ENCODE assay signal across 1 cellular context in genomic region chr2:15172825-15173224, GRCh38.
TF ChIP-seq lines count a peak whose summit lies in the region.

No MANE protein-coding gene starts in this region.

TF ChIP-seq in HepG2, 621 proteins besides CTCF, POLR2A, EP300 and RAD21 (continued from another document and continues in another):
- TF ChIP-seq ZNF572 (CRISPR knock-in tag; IDR thresholded peaks at IDR 0.05) (no peak), SIN3A (IDR thresholded peaks at IDR 0.05; ENCODE audit: borderline replicate concordance, low read depth, low read length) (no peak), ZBTB7A (CRISPR knock-in tag; IDR thresholded peaks at IDR 0.05) (no peak), TRIM22 (IDR thresholded peaks at IDR 0.05) (no peak), ZNF431 (CRISPR knock-in tag; IDR thresholded peaks at IDR 0.05; ENCODE audit: borderline replicate concordance, low read depth) (no peak), MIER3 (CRISPR knock-in tag; IDR thresholded peaks at IDR 0.05; ENCODE audit: borderline replicate concordance) (peak; percentile 45; the same call in 1 of the 2 replicates), TSC22D2 (CRISPR knock-in tag; IDR thresholded peaks at IDR 0.05; ENCODE audit: borderline replicate concordance) (no peak), SP140L (CRISPR knock-in tag; IDR thresholded peaks at IDR 0.05; ENCODE audit: borderline replicate concordance) (no peak), ZBTB42 (CRISPR knock-in tag; IDR thresholded peaks at IDR 0.05) (no peak), ZZZ3 (CRISPR knock-in tag; IDR thresholded peaks at IDR 0.05; ENCODE audit: borderline replicate concordance) (no peak), DMTF1 (CRISPR knock-in tag; IDR thresholded peaks at IDR 0.05) (no peak), ZNF574 (CRISPR knock-in tag; IDR thresholded peaks at IDR 0.05) (no peak), KDM1A (CRISPR knock-in tag; IDR thresholded peaks at IDR 0.05) (no peak), ZNF841 (CRISPR knock-in tag; IDR thresholded peaks at IDR 0.05; ENCODE audit: borderline replicate concordance) (no peak), GPBP1L1 (CRISPR knock-in tag; IDR thresholded peaks at IDR 0.05) (no peak), MXD4 (CRISPR knock-in tag; IDR thresholded peaks at IDR 0.05) (no peak; the same call in 1 of the 2 replicates), ERF (CRISPR knock-in tag; IDR thresholded peaks at IDR 0.05) (peak; percentile 61), ZNF614 (CRISPR knock-in tag; IDR thresholded peaks at IDR 0.05; ENCODE audit: borderline replicate concordance) (0 out of 2 replicates have a peak, but pooled peaks have one; percentile 56), ZNF530 (CRISPR knock-in tag; IDR thresholded peaks at IDR 0.05; ENCODE audit: low read depth) (no peak), XBP1 (CRISPR knock-in tag; IDR thresholded peaks at IDR 0.05) (no peak), ZNF34 (CRISPR knock-in tag; IDR thresholded peaks at IDR 0.05; ENCODE audit: borderline replicate concordance) (no peak), TGIF2 (CRISPR knock-in tag; IDR thresholded peaks at IDR 0.05) (no peak; the same call in 1 of the 2 replicates), AGO1 (IDR thresholded peaks at IDR 0.05; ENCODE audit: low read depth, low read length, poor library complexity, severe bottlenecking) (no peak), TBX2 (CRISPR knock-in tag; IDR thresholded peaks at IDR 0.05; ENCODE audit: borderline replicate concordance) (peak; percentile 56; the same call in 1 of the 2 replicates), KMT2B (CRISPR knock-in tag; IDR thresholded peaks at IDR 0.05) (0 out of 2 replicates have a peak, but pooled peaks have one; percentile 32), GATAD2A (CRISPR knock-in tag; IDR thresholded peaks at IDR 0.05) (peak; percentile 94), SALL2 (CRISPR knock-in tag; IDR thresholded peaks at IDR 0.05) (no peak), LRRFIP1 (CRISPR knock-in tag; conservative IDR thresholded peaks at IDR 0.05) (no peak), SETDB1 (CRISPR knock-in tag; IDR thresholded peaks at IDR 0.05; ENCODE audit: borderline replicate concordance) (no peak), ZNF737 (CRISPR knock-in tag; IDR thresholded peaks at IDR 0.05; ENCODE audit: borderline replicate concordance) (no peak), CSRNP1 (CRISPR knock-in tag; IDR thresholded peaks at IDR 0.05) (no peak), FOXC1 (CRISPR knock-in tag; IDR thresholded peaks at IDR 0.05; ENCODE audit: borderline replicate concordance) (no peak), CEBPG (CRISPR knock-in tag; IDR thresholded peaks at IDR 0.05) (peak; percentile 54; the same call in 1 of the 2 replicates), HOXA9 (CRISPR knock-in tag; IDR thresholded peaks at IDR 0.05; ENCODE audit: borderline replicate concordance) (no peak), KDM5B (CRISPR knock-in tag; IDR thresholded peaks at IDR 0.05; ENCODE audit: borderline replicate concordance) (no peak), NR2C2 (CRISPR knock-in tag; IDR thresholded peaks at IDR 0.05; ENCODE audit: borderline replicate concordance) (no peak), HMG20A (CRISPR knock-in tag; IDR thresholded peaks at IDR 0.05; ENCODE audit: borderline replicate concordance) (peak; percentile 83; the same call in 1 of the 2 replicates), STAG1 (CRISPR knock-in tag; IDR thresholded peaks at IDR 0.05) (peak; percentile 24), MED13 (CRISPR knock-in tag; IDR thresholded peaks at IDR 0.05) (no peak), FOXJ3 (CRISPR knock-in tag; IDR thresholded peaks at IDR 0.05; ENCODE audit: borderline replicate concordance) (peak; percentile 89; the same call in 1 of the 2 replicates), TP53 (CRISPR knock-in tag; conservative IDR thresholded peaks at IDR 0.05) (no peak), ZNF143 (CRISPR knock-in tag; IDR thresholded peaks at IDR 0.05) (no peak), HOXA7 (CRISPR knock-in tag; IDR thresholded peaks at IDR 0.05) (no peak), ZNF724P (CRISPR knock-in tag; IDR thresholded peaks at IDR 0.05; ENCODE audit: borderline replicate concordance) (no peak), YY1 (IDR thresholded peaks at IDR 0.05; ENCODE audit: insufficient read depth, insufficient replicate concordance, low read depth, low read length) (no peak), ZNF816 (CRISPR knock-in tag; IDR thresholded peaks at IDR 0.05; ENCODE audit: borderline replicate concordance) (no peak), ZNF274 (CRISPR knock-in tag; IDR thresholded peaks at IDR 0.05) (no peak), CREBL2 (CRISPR knock-in tag; IDR thresholded peaks at IDR 0.05; ENCODE audit: borderline replicate concordance) (no peak)
- TF ChIP-seq, protein P1, sequence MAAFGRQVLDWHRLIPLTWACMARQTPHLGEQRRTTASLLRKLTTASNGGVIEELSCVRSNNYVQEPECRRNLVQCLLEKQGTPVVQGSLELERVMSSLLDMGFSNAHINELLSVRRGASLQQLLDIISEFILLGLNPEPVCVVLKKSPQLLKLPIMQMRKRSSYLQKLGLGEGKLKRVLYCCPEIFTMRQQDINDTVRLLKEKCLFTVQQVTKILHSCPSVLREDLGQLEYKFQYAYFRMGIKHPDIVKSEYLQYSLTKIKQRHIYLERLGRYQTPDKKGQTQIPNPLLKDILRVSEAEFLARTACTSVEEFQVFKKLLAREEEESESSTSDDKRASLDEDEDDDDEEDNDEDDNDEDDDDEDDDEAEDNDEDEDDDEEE (CRISPR knock-in tag; IDR thresholded peaks at IDR 0.05), result no peak
- TF ChIP-seq, protein P2, sequence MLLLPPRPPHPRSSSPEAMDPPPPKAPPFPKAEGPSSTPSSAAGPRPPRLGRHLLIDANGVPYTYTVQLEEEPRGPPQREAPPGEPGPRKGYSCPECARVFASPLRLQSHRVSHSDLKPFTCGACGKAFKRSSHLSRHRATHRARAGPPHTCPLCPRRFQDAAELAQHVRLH (CRISPR knock-in tag; IDR thresholded peaks at IDR 0.05; ENCODE audit: borderline replicate concordance, low read depth), result peak; percentile 43; the same call in 1 of the 2 replicates
- TF ChIP-seq, protein P3, sequence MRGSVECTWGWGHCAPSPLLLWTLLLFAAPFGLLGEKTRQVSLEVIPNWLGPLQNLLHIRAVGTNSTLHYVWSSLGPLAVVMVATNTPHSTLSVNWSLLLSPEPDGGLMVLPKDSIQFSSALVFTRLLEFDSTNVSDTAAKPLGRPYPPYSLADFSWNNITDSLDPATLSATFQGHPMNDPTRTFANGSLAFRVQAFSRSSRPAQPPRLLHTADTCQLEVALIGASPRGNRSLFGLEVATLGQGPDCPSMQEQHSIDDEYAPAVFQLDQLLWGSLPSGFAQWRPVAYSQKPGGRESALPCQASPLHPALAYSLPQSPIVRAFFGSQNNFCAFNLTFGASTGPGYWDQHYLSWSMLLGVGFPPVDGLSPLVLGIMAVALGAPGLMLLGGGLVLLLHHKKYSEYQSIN (CRISPR knock-in tag; IDR thresholded peaks at IDR 0.05; ENCODE audit: borderline replicate concordance), result no peak
- TF ChIP-seq, protein P4, sequence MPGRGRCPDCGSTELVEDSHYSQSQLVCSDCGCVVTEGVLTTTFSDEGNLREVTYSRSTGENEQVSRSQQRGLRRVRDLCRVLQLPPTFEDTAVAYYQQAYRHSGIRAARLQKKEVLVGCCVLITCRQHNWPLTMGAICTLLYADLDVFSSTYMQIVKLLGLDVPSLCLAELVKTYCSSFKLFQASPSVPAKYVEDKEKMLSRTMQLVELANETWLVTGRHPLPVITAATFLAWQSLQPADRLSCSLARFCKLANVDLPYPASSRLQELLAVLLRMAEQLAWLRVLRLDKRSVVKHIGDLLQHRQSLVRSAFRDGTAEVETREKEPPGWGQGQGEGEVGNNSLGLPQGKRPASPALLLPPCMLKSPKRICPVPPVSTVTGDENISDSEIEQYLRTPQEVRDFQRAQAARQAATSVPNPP (CRISPR knock-in tag; IDR thresholded peaks at IDR 0.05), result no peak
